In the genomic region with DNA sequence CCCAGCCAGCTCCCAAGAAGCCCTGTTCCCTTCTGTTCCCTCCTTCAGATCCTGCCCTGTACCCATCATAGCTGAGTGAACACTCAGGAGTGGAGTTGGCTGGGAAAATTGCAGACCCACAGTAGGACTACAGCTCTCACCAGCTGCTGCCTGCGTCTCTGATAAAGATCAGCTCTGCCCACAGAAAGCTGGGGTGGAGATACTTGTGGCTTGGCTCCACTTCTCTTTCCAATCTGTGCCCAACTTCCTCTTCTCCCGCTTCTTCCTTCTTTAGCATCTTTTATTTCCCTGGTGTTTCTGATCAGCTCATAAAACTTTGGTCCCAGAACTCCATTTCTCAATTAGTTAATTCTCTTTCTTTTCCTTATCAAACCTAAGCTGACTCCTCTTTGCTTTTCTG, we compare ENCODE assay signal across 14 cellular contexts.
A peak's percentile ranks its signal among the peaks of the same experiment; 100 is the strongest.
DNase-seq lines count a peak whose midpoint lies in the region; ATAC-seq and TF ChIP-seq lines count a peak whose summit lies in the region.
"Had no signal": no experiment of that assay in that cellular context is flagged by ENCODE, and none has a peak within 500 bp of the region (broad histone marks: within the 10 kb centered on the region; RNA-seq: fewer than 3 reads in every experiment).

No MANE protein-coding gene starts in this region.

- no peak for DNase-seq in stimulated activated naive CD8-positive, alpha-beta T cell treated with anti-CD3 and anti-CD28 coated beads, Interleukin-15, amount 100 ng/mL, for 72 hours
- peak; percentile 65 for DNase-seq in NOMO-1 treated with DMSO at 0.1 percent for 48 hours (lab: John Stamatoyannopoulos, UW; ENCODE audit: unreplicated experiment)
- no peak for DNase-seq in HEK293T (ENCODE audit: extremely low spot score)
- no peak for DNase-seq in NCI-H146 (lab: John Stamatoyannopoulos, UW)
- DNase-seq in WERI-Rb-1: no peak
- DNase-seq: activated CD4-positive, alpha-beta T cell treated with anti-CD3 and anti-CD28 coated beads for 1 hour; DMS53; NCI-H2227 treated with DMSO at 0.1 percent for 48 hours; SW 1271 had no signal

- H3K27ac ChIP-seq in WERI-Rb-1: no peak overlapping the region
- H3K27ac ChIP-seq: neural progenitor cell, right atrium auricular region had no signal

- TF ChIP-seq CTCF in WERI-Rb-1 (IDR thresholded peaks at IDR 0.05; ENCODE audit: low read depth, low read length): no peak

- H3K9me3 Mint-ChIP-seq in stimulated activated naive CD8-positive, alpha-beta T cell treated with anti-CD3 and anti-CD28 coated beads, Interleukin-15, Interleukin-2, amounts not matched to agents 100 ng/mL and 50 ng/mL, for 24 hours: no peaks in the 10 kb centered on the region
- H3K9me3 Mint-ChIP-seq in stimulated activated naive CD8-positive, alpha-beta T cell treated with anti-CD3 and anti-CD28 coated beads, Interleukin-15, amount 100 ng/mL, for 72 hours: no peaks in the 10 kb centered on the region
- no peaks in the 10 kb centered on the region for H3K9me3 Mint-ChIP-seq in dendritic cell treated with granulocyte-macrophage colony-stimulating factor and Interleukin-4, amounts not matched to agents 40 ng/mL and 50 ng/mL, for 4 days
- H3K9me3 Mint-ChIP-seq: neural progenitor cell had no signal

- CTCF ChIA-PET in HEK293T (lab: Yijun Ruan, JAX): no interaction called here

- H3K36me3 Mint-ChIP-seq in stimulated activated naive CD8-positive, alpha-beta T cell treated with anti-CD3 and anti-CD28 coated beads, Interleukin-15, Interleukin-2, amounts not matched to agents 100 ng/mL and 50 ng/mL, for 24 hours (ENCODE audit: low read depth): no peaks in the 10 kb centered on the region
- H3K36me3 Mint-ChIP-seq in dendritic cell treated with granulocyte-macrophage colony-stimulating factor and Interleukin-4, amounts not matched to agents 40 ng/mL and 50 ng/mL, for 4 days (ENCODE audit: low read depth): no peaks in the 10 kb centered on the region
- H3K36me3 Mint-ChIP-seq: neural progenitor cell had no signal

- intact Hi-C loops in dendritic cell treated with granulocyte-macrophage colony-stimulating factor and Interleukin-4, amounts not matched to agents 40 ng/mL and 50 ng/mL, for 4 days (cut with micrococcal nuclease): loop anchor here (2.0 to 5.0 kb wide), 2 partner anchors 42 to 79 kb away; no protein-coding TSS in a partner anchor

- no peaks in the 10 kb centered on the region for H3K9me3 ChIP-seq in WERI-Rb-1 (ENCODE audit: severe bottlenecking)

- POLR2A ChIA-PET in HEK293T (lab: Yijun Ruan, JAX): no interaction called here

- H3K36me3 ChIP-seq in WERI-Rb-1: no peaks in the 10 kb centered on the region
- H3K36me3 ChIP-seq: neural progenitor cell, right atrium auricular region had no signal

- peak overlapping the region; percentile 5 for H3K27ac Mint-ChIP-seq in stimulated activated naive CD8-positive, alpha-beta T cell treated with anti-CD3 and anti-CD28 coated beads, Interleukin-15, Interleukin-2, amounts not matched to agents 100 ng/mL and 50 ng/mL, for 24 hours
- peak overlapping the region in 1 of 2 donors; percentile 19 for H3K27ac Mint-ChIP-seq in stimulated activated naive CD8-positive, alpha-beta T cell treated with anti-CD3 and anti-CD28 coated beads, Interleukin-15, amount 100 ng/mL, for 72 hours
- peak overlapping the region; percentile 88 for H3K27ac Mint-ChIP-seq in dendritic cell treated with granulocyte-macrophage colony-stimulating factor and Interleukin-4, amounts not matched to agents 40 ng/mL and 50 ng/mL, for 4 days
- H3K27ac Mint-ChIP-seq: neural progenitor cell had no signal

- no peak overlapping the region for H3K4me3 Mint-ChIP-seq in stimulated activated naive CD8-positive, alpha-beta T cell treated with anti-CD3 and anti-CD28 coated beads, Interleukin-15, Interleukin-2, amounts not matched to agents 100 ng/mL and 50 ng/mL, for 24 hours
- H3K4me3 Mint-ChIP-seq in stimulated activated naive CD8-positive, alpha-beta T cell treated with anti-CD3 and anti-CD28 coated beads, Interleukin-15, amount 100 ng/mL, for 72 hours: no peak overlapping the region
- peak overlapping the region; percentile 21 for H3K4me3 Mint-ChIP-seq in dendritic cell treated with granulocyte-macrophage colony-stimulating factor and Interleukin-4, amounts not matched to agents 40 ng/mL and 50 ng/mL, for 4 days
- H3K4me3 Mint-ChIP-seq: neural progenitor cell had no signal

- H3K4me1 Mint-ChIP-seq in stimulated activated naive CD8-positive, alpha-beta T cell treated with anti-CD3 and anti-CD28 coated beads, Interleukin-15, Interleukin-2, amounts not matched to agents 100 ng/mL and 50 ng/mL, for 24 hours (ENCODE audit: low read depth): peaks cover 32% of the 10 kb centered on the region
- peaks cover 20% of the 10 kb centered on the region for H3K4me1 Mint-ChIP-seq in stimulated activated naive CD8-positive, alpha-beta T cell treated with anti-CD3 and anti-CD28 coated beads, Interleukin-15, amount 100 ng/mL, for 72 hours
- peaks cover 63% of the 10 kb centered on the region for H3K4me1 Mint-ChIP-seq in dendritic cell treated with granulocyte-macrophage colony-stimulating factor and Interleukin-4, amounts not matched to agents 40 ng/mL and 50 ng/mL, for 4 days (ENCODE audit: low read depth)
- H3K4me1 Mint-ChIP-seq: neural progenitor cell had no signal

- no peak overlapping the region for H3K4me3 ChIP-seq in WERI-Rb-1 (ENCODE audit: low read depth, low read length)
- H3K4me3 ChIP-seq: neural progenitor cell, right atrium auricular region had no signal

- H3K27me3 Mint-ChIP-seq in stimulated activated naive CD8-positive, alpha-beta T cell treated with anti-CD3 and anti-CD28 coated beads, Interleukin-15, Interleukin-2, amounts not matched to agents 100 ng/mL and 50 ng/mL, for 24 hours: peaks cover 46% of the 10 kb centered on the region
- peaks cover 43% of the 10 kb centered on the region for H3K27me3 Mint-ChIP-seq in stimulated activated naive CD8-positive, alpha-beta T cell treated with anti-CD3 and anti-CD28 coated beads, Interleukin-15, amount 100 ng/mL, for 72 hours
- peaks cover 7% of the 10 kb centered on the region for H3K27me3 Mint-ChIP-seq in dendritic cell treated with granulocyte-macrophage colony-stimulating factor and Interleukin-4, amounts not matched to agents 40 ng/mL and 50 ng/mL, for 4 days

- H3K27me3 ChIP-seq in WERI-Rb-1 (ENCODE audit: insufficient read depth, low read depth, severe bottlenecking): peaks cover 98% of the 10 kb centered on the region
- H3K27me3 ChIP-seq: neural progenitor cell, right atrium auricular region had no signal

- ATAC-seq in stimulated activated naive CD8-positive, alpha-beta T cell treated with anti-CD3 and anti-CD28 coated beads, Interleukin-15, amount 100 ng/mL, for 72 hours: no peak
- no peak for ATAC-seq in GM18867 (IDR thresholded peaks at IDR 0.05; ENCODE audit: unreplicated experiment)

TF ChIP-seq in HEK293T, 16 proteins besides CTCF, POLR2A, EP300 and RAD21:
- TF ChIP-seq CTBP1 (IDR thresholded peaks at IDR 0.05; ENCODE audit: borderline replicate concordance) (no peak), ELF4 (IDR thresholded peaks at IDR 0.05) (no peak), NFRKB (IDR thresholded peaks at IDR 0.05) (no peak), LEF1 (IDR thresholded peaks at IDR 0.05; ENCODE audit: borderline replicate concordance) (no peak), ZNF384 (IDR thresholded peaks at IDR 0.05) (no peak), SUZ12 (IDR thresholded peaks at IDR 0.05) (no peak), SP1 (IDR thresholded peaks at IDR 0.05) (no peak), ARNT (IDR thresholded peaks at IDR 0.05) (no peak), BHLHE40 (IDR thresholded peaks at IDR 0.05; ENCODE audit: borderline replicate concordance) (no peak)
- TF ChIP-seq, protein P1, sequence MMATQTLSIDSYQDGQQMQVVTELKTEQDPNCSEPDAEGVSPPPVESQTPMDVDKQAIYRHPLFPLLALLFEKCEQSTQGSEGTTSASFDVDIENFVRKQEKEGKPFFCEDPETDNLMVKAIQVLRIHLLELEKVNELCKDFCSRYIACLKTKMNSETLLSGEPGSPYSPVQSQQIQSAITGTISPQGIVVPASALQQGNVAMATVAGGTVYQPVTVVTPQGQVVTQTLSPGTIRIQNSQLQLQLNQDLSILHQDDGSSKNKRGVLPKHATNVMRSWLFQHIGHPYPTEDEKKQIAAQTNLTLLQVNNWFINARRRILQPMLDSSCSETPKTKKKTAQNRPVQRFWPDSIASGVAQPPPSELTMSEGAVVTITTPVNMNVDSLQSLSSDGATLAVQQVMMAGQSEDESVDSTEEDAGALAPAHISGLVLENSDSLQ (IDR thresholded peaks at IDR 0.05): no peak
TF ChIP-seq in HEK293T: peak in this region for 0.
